8 cellular contexts compared by ENCODE assay signal in the genomic region with DNA sequence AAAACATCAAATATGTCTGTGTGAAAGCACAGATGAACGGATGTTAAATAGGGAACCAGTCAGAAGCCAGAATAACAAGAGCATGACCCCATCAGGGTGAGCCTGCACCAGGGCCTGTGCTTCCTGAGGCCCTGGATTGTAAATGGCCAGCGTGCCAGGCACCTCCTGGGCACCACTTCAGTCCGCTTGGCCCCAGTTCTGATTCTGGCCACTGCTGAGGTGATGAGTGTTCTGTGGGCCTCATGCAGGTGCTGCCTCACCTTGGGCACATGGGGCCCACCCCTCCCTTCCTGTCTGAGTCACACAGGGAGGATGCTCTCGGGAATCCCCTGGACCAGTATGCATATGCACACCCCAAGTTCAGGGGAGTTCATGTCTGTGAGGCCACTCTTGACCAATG. TPM values are rescaled to one million over a fixed set of nuclear protein-coding genes. Genes with fewer than 3 reads are reported as not detected.
DNase-seq lines count a peak whose midpoint lies in the region; ATAC-seq and TF ChIP-seq lines count a peak whose summit lies in the region.
"Not testable (repeated sequence)": the region's sequence is repeated elsewhere in the genome, so short reads cannot be mapped to it uniquely, and the experiment has no call there.

No MANE protein-coding gene starts in this region.

- not testable (repeated sequence) for H3K27me3 ChIP-seq in left lung

- H3K4me3 ChIP-seq in left lung = not testable (repeated sequence)

- not testable (repeated sequence) for H3K27me3 Mint-ChIP-seq in Calu3 (ENCODE audit: unreplicated experiment)
- peaks cover 37% of the 10 kb centered on the region for H3K27me3 Mint-ChIP-seq in stimulated activated naive CD8-positive, alpha-beta T cell treated with anti-CD3 and anti-CD28 coated beads, Interleukin-15, amount 100 ng/mL, for 72 hours

- peaks cover 17% of the 10 kb centered on the region for H3K4me1 Mint-ChIP-seq in Calu3 (ENCODE audit: low read depth, unreplicated experiment)
- peaks cover 11% of the 10 kb centered on the region for H3K4me1 Mint-ChIP-seq in stimulated activated naive CD8-positive, alpha-beta T cell treated with anti-CD3 and anti-CD28 coated beads, Interleukin-15, amount 100 ng/mL, for 72 hours

- TF ChIP-seq CTCF in Calu3 (IDR thresholded peaks at IDR 0.05; ENCODE audit: unreplicated experiment); RWPE1 (conservative IDR thresholded peaks at IDR 0.05; ENCODE audit: low read depth); left lung (IDR thresholded peaks at IDR 0.05); omental fat pad (IDR thresholded peaks at IDR 0.05): not testable (repeated sequence)

- not testable (repeated sequence) for H3K27ac ChIP-seq in RWPE1, left lung

- not testable (repeated sequence) for BruUV-seq in Calu3 (replicated peaks; lab: Mats Ljungman, UMichigan)

- H3K36me3 ChIP-seq in left lung = not testable (repeated sequence)

- not testable (repeated sequence) for H3K4me3 Mint-ChIP-seq in Calu3 (ENCODE audit: low read depth, unreplicated experiment); stimulated activated naive CD8-positive, alpha-beta T cell treated with anti-CD3 and anti-CD28 coated beads, Interleukin-15, amount 100 ng/mL, for 72 hours

- intact Hi-C loops in Calu3 (cut with micrococcal nuclease; ENCODE audit: unreplicated experiment); left lung (cut with DNase I): not testable (repeated sequence)

- DNase-seq in Calu3 (peak; percentile 30), RWPE1 (ENCODE audit: low spot score) (peak; percentile 45), dermis microvascular lymphatic vessel endothelial cell (ENCODE audit: low read depth in 2 of 2) (peak; percentile 5 to 29)
- DNase-seq in activated CD4-positive, alpha-beta T cell treated with anti-CD3 and anti-CD28 coated beads, Interleukin-2, amount 50 U/mL, for 4 hours = peak; percentile 11 to 16
- DNase-seq in activated effector memory CD4-positive, alpha-beta T cell treated with anti-CD3 and anti-CD28 coated beads, Interleukin-2, amount 50 U/mL, for 16 hours = peak; percentile 76
- DNase-seq in left lung; omental fat pad (ENCODE audit: low spot score): not testable (repeated sequence)
- peak in 1 of 2 donors; percentile 42 for DNase-seq in stimulated activated naive CD8-positive, alpha-beta T cell treated with anti-CD3 and anti-CD28 coated beads, Interleukin-15, amount 100 ng/mL, for 72 hours

- H3K9me3 Mint-ChIP-seq in Calu3 (ENCODE audit: low read depth, unreplicated experiment) = not testable (repeated sequence)
- peaks cover 9 to 18% of the 10 kb centered on the region in 2 donors for H3K9me3 Mint-ChIP-seq in stimulated activated naive CD8-positive, alpha-beta T cell treated with anti-CD3 and anti-CD28 coated beads, Interleukin-15, amount 100 ng/mL, for 72 hours

- H3K27ac Mint-ChIP-seq in Calu3 (ENCODE audit: unreplicated experiment); stimulated activated naive CD8-positive, alpha-beta T cell treated with anti-CD3 and anti-CD28 coated beads, Interleukin-15, amount 100 ng/mL, for 72 hours: not testable (repeated sequence)

- ATAC-seq in left lung (peak; percentile 30), omental fat pad (ENCODE audit: low FRiP score) (peak; percentile 37)
- ATAC-seq in stimulated activated naive CD8-positive, alpha-beta T cell treated with anti-CD3 and anti-CD28 coated beads, Interleukin-15, amount 100 ng/mL, for 72 hours = peak; percentile 95

- H3K36me3 Mint-ChIP-seq in Calu3 (ENCODE audit: insufficient read depth, unreplicated experiment) = not testable (repeated sequence)

- peaks cover 0 to 29% of the 10 kb centered on the region in 2 donors for H3K4me1 ChIP-seq in left lung

- H3K9me3 ChIP-seq in left lung = peaks cover 0 to 15% of the 10 kb centered on the region in 2 donors

- POLR2A ChIA-PET in RWPE1 (lab: Yijun Ruan, JAX; ENCODE audit: low non-redundant PET) = not testable (repeated sequence)

- CTCF ChIA-PET in Calu3 (lab: Charles Lee); RWPE1 (lab: Yijun Ruan, JAX): not testable (repeated sequence)

RNA-seq across cellular contexts. Expression of gene PPCDC, which starts 54.2 kb away (rescaled TPM):
- total RNA-seq in Calu3 (2022) (23.4 and 24.4 TPM in 2 replicates), dermis microvascular lymphatic vessel endothelial cell (9.6 and 11.6 TPM in 2 replicates), left lung (10 to 100 TPM; 13.2 to 14.1 TPM), omental fat pad (10 to 100 TPM in 3 of 4 donors, 1 to 10 TPM in 1; 9.7 to 21.5 (median 13.6) TPM)

Comparison
In these comparisons a context has a peak if more than half of its experiments do, and no peak if none do; other contexts are left out.
1. ATAC-seq: peak in every context shown above with its lines; median percentile 95 in stimulated activated naive CD8-positive, alpha-beta T cell treated with anti-CD3 and anti-CD28 coated beads, Interleukin-15, amount 100 ng/mL, for 72 hours; 37 in omental fat pad; 30 in left lung.